ENCODE assay signal across 17 cellular contexts in genomic region chr15:64134322-64134829, GRCh38. TPM values are rescaled to one million over a fixed set of nuclear protein-coding genes. Genes with fewer than 3 reads are reported as not detected.
DNase-seq lines count a peak whose midpoint lies in the region; ATAC-seq and TF ChIP-seq lines count a peak whose summit lies in the region.
"Had no signal": no experiment of that assay in that cellular context is flagged by ENCODE, and none has a peak within 500 bp of the region (broad histone marks: within the 10 kb centered on the region; RNA-seq: fewer than 3 reads in every experiment).

No MANE protein-coding gene starts in this region.

- no peak overlapping the region for H3K27ac Mint-ChIP-seq in activated CD8-positive, alpha-beta T cell treated with anti-CD3 and anti-CD28 coated beads for 36 hours
- H3K27ac Mint-ChIP-seq: neural progenitor cell, WTC11 had no signal

- no peak overlapping the region for H3K4me3 Mint-ChIP-seq in activated CD8-positive, alpha-beta T cell treated with anti-CD3 and anti-CD28 coated beads for 36 hours
- H3K4me3 Mint-ChIP-seq: neural progenitor cell, WTC11 had no signal

- no peak for TF ChIP-seq CTCF in activated CD8-positive, alpha-beta T cell treated with anti-CD3 and anti-CD28 coated beads for 36 hours (IDR thresholded peaks at IDR 0.05)

- peaks cover 0 to 14% (median 11%) of the 10 kb centered on the region in 5 donors for H3K4me1 ChIP-seq in subcutaneous abdominal adipose tissue (ENCODE audit: control insufficient read depth in 5 of 5, insufficient read depth in 5 of 5, low read length in 5 of 5)
- H3K4me1 ChIP-seq: Caco-2, neural progenitor cell had no signal

- peaks cover 24 to 92% (median 82%) of the 10 kb centered on the region in 5 donors for H3K36me3 ChIP-seq in subcutaneous abdominal adipose tissue (ENCODE audit: control insufficient read depth in 5 of 5, insufficient read depth in 5 of 5, low read length in 5 of 5)
- H3K36me3 ChIP-seq: neural progenitor cell had no signal

- no peaks in the 10 kb centered on the region for H3K4me1 Mint-ChIP-seq in activated CD8-positive, alpha-beta T cell treated with anti-CD3 and anti-CD28 coated beads for 36 hours (ENCODE audit: low read depth)
- H3K4me1 Mint-ChIP-seq: neural progenitor cell, WTC11 had no signal

- H3K27me3 ChIP-seq in subcutaneous abdominal adipose tissue (ENCODE audit: control insufficient read depth in 5 of 5, insufficient read depth in 4 of 5, low read length in 5 of 5) = no peaks in the 10 kb centered on the region
- H3K27me3 ChIP-seq: brain microvascular endothelial cell, neural progenitor cell had no signal

- no peaks in the 10 kb centered on the region for H3K9me3 ChIP-seq in subcutaneous abdominal adipose tissue (ENCODE audit: control insufficient read depth in 5 of 5, low read length in 5 of 5)
- H3K9me3 ChIP-seq: Caco-2 had no signal

- no peaks in the 10 kb centered on the region for H3K9me3 Mint-ChIP-seq in activated CD8-positive, alpha-beta T cell treated with anti-CD3 and anti-CD28 coated beads for 36 hours
- H3K9me3 Mint-ChIP-seq: neural progenitor cell, WTC11 had no signal

- POLR2A ChIA-PET in activated CD8-positive, alpha-beta T cell treated with anti-CD3 and anti-CD28 coated beads for 36 hours (lab: Charles Lee) = no interaction called here

- CTCF ChIA-PET in activated CD8-positive, alpha-beta T cell treated with anti-CD3 and anti-CD28 coated beads for 36 hours (lab: Charles Lee) = interaction anchor here (0.5 kb wide), 1 partner anchor 26 kb away, joined by 3 read pairs; no protein-coding TSS in a partner anchor

- intact Hi-C loops in activated CD8-positive, alpha-beta T cell treated with anti-CD3 and anti-CD28 coated beads for 36 hours (cut with micrococcal nuclease) = no loop called here

- no peaks in the 10 kb centered on the region for H3K27me3 Mint-ChIP-seq in activated CD8-positive, alpha-beta T cell treated with anti-CD3 and anti-CD28 coated beads for 36 hours

- ATAC-seq in activated CD8-positive, alpha-beta T cell treated with anti-CD3 and anti-CD28 coated beads for 36 hours = no peak

- peaks cover 25% of the 10 kb centered on the region for H3K36me3 Mint-ChIP-seq in activated CD8-positive, alpha-beta T cell treated with anti-CD3 and anti-CD28 coated beads for 36 hours (ENCODE audit: low read depth)

- H3K27ac ChIP-seq in subcutaneous abdominal adipose tissue (ENCODE audit: low read depth, low read length) = peak overlapping the region; percentile 9
- H3K27ac ChIP-seq: brain microvascular endothelial cell, epithelial cell of prostate, neural progenitor cell, RWPE1 had no signal

- no peak overlapping the region for H3K4me3 ChIP-seq in subcutaneous abdominal adipose tissue (ENCODE audit: low read depth in 1 of 5, low read length in 5 of 5)
- H3K4me3 ChIP-seq: neural progenitor cell had no signal

- DNase-seq in NCI-H2196 treated with DMSO at 0.1 percent for 48 hours (lab: John Stamatoyannopoulos, UW; ENCODE audit: unreplicated experiment) (peak; percentile 20), cerebellum (ENCODE audit: low spot score) (peak; percentile 55), inferior parietal cortex (ENCODE audit: extremely low spot score) (peak; percentile 60), NCI-H1694 (lab: John Stamatoyannopoulos, UW) (no peak), NCI-H1436 (lab: John Stamatoyannopoulos, UW) (no peak)
- DNase-seq in activated CD8-positive, alpha-beta T cell treated with anti-CD3 and anti-CD28 coated beads for 36 hours = no peak
- DNase-seq: activated T-cell treated with anti-CD3 and anti-CD28 coated beads, Interleukin-2, amount 50 U/mL, for 1 hour; brain microvascular endothelial cell; Caco-2; NCI-H345; stimulated activated CD4-positive, alpha-beta T cell treated with anti-CD3 and anti-CD28 coated beads, Interleukin-1b, Interleukin-23, amount 100 ng/mL, for 48 hours; stimulated activated naive CD4-positive, alpha-beta T cell treated with Interleukin-2 at 50 U/mL for 16 hours had no signal

- H3K9ac ChIP-seq in subcutaneous abdominal adipose tissue (ENCODE audit: low read length in 5 of 5) = peak overlapping the region in 1 of 5 donors; percentile 10
- H3K9ac ChIP-seq: neural progenitor cell had no signal

RNA-seq across cellular contexts. Expression of gene SNX22, which starts 17.2 kb away (rescaled TPM):
- 8.3 TPM for total RNA-seq in cerebellum
- total RNA-seq in activated CD8-positive, alpha-beta T cell treated with anti-CD3 and anti-CD28 coated beads for 36 hours = 1 to 10 TPM; 1.6 to 1.8 TPM

RNA-seq across cellular contexts. Expression of gene PPIB, which starts 28.4 kb away (rescaled TPM):
- 98.6 TPM for total RNA-seq in cerebellum
- total RNA-seq in activated CD8-positive, alpha-beta T cell treated with anti-CD3 and anti-CD28 coated beads for 36 hours = 100 to 1,000 TPM; 223 to 227 TPM

RNA-seq across cellular contexts. Expression of gene SNX1, which starts 38.6 kb away (rescaled TPM):
- 40.0 TPM for total RNA-seq in cerebellum
- 10 to 100 TPM; 75.6 to 80.1 TPM for total RNA-seq in activated CD8-positive, alpha-beta T cell treated with anti-CD3 and anti-CD28 coated beads for 36 hours

RNA-seq across cellular contexts. Expression of gene CIAO2A, which starts 40.7 kb away (rescaled TPM):
- total RNA-seq in cerebellum = 33.6 TPM
- total RNA-seq in activated CD8-positive, alpha-beta T cell treated with anti-CD3 and anti-CD28 coated beads for 36 hours = 10 to 100 TPM; 88.3 to 99.4 TPM

Comparison
In these comparisons a context has a peak if more than half of its experiments do, and no peak if none do; other contexts are left out.
1. DNase-seq: peak in NCI-H2196 treated with DMSO at 0.1 percent for 48 hours (single experiment), cerebellum (single experiment) and inferior parietal cortex (single experiment); none in activated CD8-positive, alpha-beta T cell treated with anti-CD3 and anti-CD28 coated beads for 36 hours (single experiment), NCI-H1694 (single experiment) and NCI-H1436 (single experiment).